ENCODE assay signal across 13 cellular contexts in the genomic region with DNA sequence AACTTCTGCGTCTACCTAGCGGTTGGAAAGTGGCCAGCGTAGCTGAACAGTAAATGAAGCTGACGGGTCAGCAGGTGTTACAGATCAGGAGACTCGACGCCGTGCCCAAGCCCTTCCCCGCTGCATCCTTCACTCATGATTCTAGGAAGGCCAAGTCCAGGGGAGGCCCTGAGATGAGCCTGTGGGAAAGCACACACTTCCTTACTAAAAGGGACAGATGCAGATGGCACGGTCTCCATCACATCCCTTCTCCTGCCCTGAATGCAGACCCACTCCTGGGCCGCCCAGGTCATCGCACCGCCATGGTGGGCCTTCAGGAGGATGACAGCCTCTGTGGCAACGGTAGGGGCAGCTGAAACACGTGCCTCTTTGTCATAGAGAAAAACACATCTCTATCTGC.
A peak's percentile ranks its signal among the peaks of the same experiment; 100 is the strongest.
DNase-seq lines count a peak whose midpoint lies in the region; ATAC-seq and TF ChIP-seq lines count a peak whose summit lies in the region.
"Had no signal": no experiment of that assay in that cellular context is flagged by ENCODE, and none has a peak within 500 bp of the region (broad histone marks: within the 10 kb centered on the region; RNA-seq: fewer than 3 reads in every experiment).

No MANE protein-coding gene starts in this region.

- H2AK9ac ChIP-seq in IMR-90 (replicated peaks; ENCODE audit: low read depth, low read length, poor library complexity) = no peak overlapping the region

- H2BK5ac ChIP-seq in IMR-90 (ENCODE audit: low read depth, low read length, poor library complexity, severe bottlenecking) = no peak overlapping the region

- H4K5ac ChIP-seq in IMR-90 (ENCODE audit: low read depth, low read length) = no peak overlapping the region

- no peak overlapping the region for H4K91ac ChIP-seq in IMR-90 (ENCODE audit: insufficient read depth, low read depth, low read length)

- no peak overlapping the region for H3K9ac ChIP-seq in IMR-90 (ENCODE audit: low read depth, low read length)

- WGBS in IMR-90 (ENCODE audit: extremely low coverage in 2 of 2, insufficient read length in 1 of 2), 2 experiments = 95% methylated on average over 3 of the region's 14 CpGs; no CpG with 5 or more reads in 1 of the 2 experiments
- 90 to 95% (median 94%) methylated on average over 14 of the region's 14 CpGs for WGBS in spleen, 5 donors

- no peak overlapping the region for H3K27ac ChIP-seq in IMR-90 (ENCODE audit: insufficient read depth, low read length)
- peak overlapping the region; percentile 74 for H3K27ac ChIP-seq in lower lobe of right lung
- peak overlapping the region in 5 of 8 donors; percentile 24 to 86 (median 75) for H3K27ac ChIP-seq in spleen

- peaks cover 5% of the 10 kb centered on the region for H3K9me3 Mint-ChIP-seq in activated T-cell treated with anti-CD3 and anti-CD28 coated beads, Interleukin-2, amount 50 U/mL, for 24 hours

- no peak overlapping the region for H3K4ac ChIP-seq in IMR-90 (ENCODE audit: low read depth, low read length)

- dilution Hi-C loops in IMR-90 (cut with HindIII; ENCODE audit: low sequenced_read_pairs, unreplicated experiment) = no loop called here

- TF ChIP-seq CTCF in IMR-90 (conservative IDR thresholded peaks at IDR 0.05; ENCODE audit: low read depth, low read length) (no peak), lower lobe of right lung (IDR thresholded peaks at IDR 0.05) (no peak), spleen (IDR thresholded peaks at IDR 0.05 in 8 of 11, conservative IDR thresholded peaks at IDR 0.05 in 3 of 11) (no peak)

- in situ Hi-C loops in IMR-90 (cut with MboI; ENCODE audit: low sequenced_read_pairs) = no loop called here

- no peak for DNase-seq in activated T-cell treated with anti-CD3 and anti-CD28 coated beads, Interleukin-2, amount 50 U/mL, for 24 hours
- no peak for DNase-seq in activated T-cell treated with anti-CD3 and anti-CD28 coated beads, Interleukin-2, amount 50 U/mL, for 48 hours
- DNase-seq in IMR-90 (no peak), lower lobe of right lung (no peak), spleen (peak; percentile 47), OCI-M1 (lab: John Stamatoyannopoulos, UW) (no peak), LoVo (ENCODE audit: low spot score) (no peak), MV-4-11 (lab: John Stamatoyannopoulos, UW) (no peak)
- DNase-seq: KG1, NCI-H1092 treated with DMSO at 0.1 percent for 48 hours, NCI-H1694, NCI-H524, Peyer's patch had no signal

- H3K4me3 ChIP-seq in IMR-90 (ENCODE audit: insufficient read depth, low read depth, low read length) = no peak overlapping the region
- H3K4me3 ChIP-seq in lower lobe of right lung = no peak overlapping the region
- H3K4me3 ChIP-seq in spleen = no peak overlapping the region

- H3K23ac ChIP-seq in IMR-90 (ENCODE audit: low read depth, low read length) = no peak overlapping the region

- H3K4me1 Mint-ChIP-seq in activated T-cell treated with anti-CD3 and anti-CD28 coated beads, Interleukin-2, amount 50 U/mL, for 24 hours (ENCODE audit: low read depth) = peaks cover 15% of the 10 kb centered on the region

- no peaks in the 10 kb centered on the region for H3K79me1 ChIP-seq in IMR-90 (ENCODE audit: low read depth in 1 of 2, low read length in 2 of 2)

- no peak for TF ChIP-seq POLR2A in IMR-90 (IDR thresholded peaks at IDR 0.05; ENCODE audit: low read depth, low read length)
- no peak for TF ChIP-seq POLR2A in spleen (IDR thresholded peaks at IDR 0.05)

- H3K14ac ChIP-seq in IMR-90 (replicated peaks; ENCODE audit: low read depth, low read length) = no peak overlapping the region

- H2AFZ ChIP-seq in IMR-90 (replicated peaks; ENCODE audit: low read length, poor library complexity) = peak overlapping the region; percentile 23

- H2BK120ac ChIP-seq in IMR-90 (ENCODE audit: low read depth, low read length) = no peak overlapping the region

- H3K9me1 ChIP-seq in IMR-90 (ENCODE audit: insufficient read depth, low read length) = 0 out of 2 replicates have a peak, but pooled peaks cover 2% of the 10 kb centered on the region

- H3K4me1 ChIP-seq in IMR-90 (ENCODE audit: control insufficient read depth, insufficient read depth, low read length) = no peaks in the 10 kb centered on the region; the same call in 1 of the 2 replicates
- peaks cover 15% of the 10 kb centered on the region for H3K4me1 ChIP-seq in lower lobe of right lung
- peaks cover 5 to 30% (median 21%) of the 10 kb centered on the region in 6 donors for H3K4me1 ChIP-seq in spleen
- H3K4me1 ChIP-seq: Peyer's patch had no signal

- peaks cover 3% of the 10 kb centered on the region for H3K27me3 Mint-ChIP-seq in activated T-cell treated with anti-CD3 and anti-CD28 coated beads, Interleukin-2, amount 50 U/mL, for 24 hours

- no peak overlapping the region for H2BK20ac ChIP-seq in IMR-90 (ENCODE audit: low read depth, low read length)

- H3K36me3 ChIP-seq in IMR-90 (ENCODE audit: control insufficient read depth, insufficient read depth, low read length) (no peaks in the 10 kb centered on the region), lower lobe of right lung (no peaks in the 10 kb centered on the region), spleen (no peaks in the 10 kb centered on the region)
- H3K36me3 ChIP-seq: Peyer's patch had no signal

- no peaks in the 10 kb centered on the region for H4K20me1 ChIP-seq in IMR-90 (ENCODE audit: insufficient read depth, low read length)

- no peak overlapping the region for H3K56ac ChIP-seq in IMR-90 (ENCODE audit: extremely low read depth, insufficient read depth, low read length)

- H4K8ac ChIP-seq in IMR-90 (ENCODE audit: low read depth in 2 of 2, low read length in 2 of 2) = no peak overlapping the region

- no peak for TF ChIP-seq RAD21 in IMR-90 (IDR thresholded peaks at IDR 0.05; ENCODE audit: low read length)

- H3K27me3 ChIP-seq in IMR-90 (ENCODE audit: control insufficient read depth, insufficient read depth, low read length) (peaks cover 23% of the 10 kb centered on the region), lower lobe of right lung (ENCODE audit: low read depth) (no peaks in the 10 kb centered on the region), spleen (replicated peaks in 1 of 7) (peaks cover 0 to 4% (median 0%) of the 10 kb centered on the region in 7 donors)
- H3K27me3 ChIP-seq: Peyer's patch had no signal

- no TSS peak for BruUV-seq in IMR-90 (replicated peaks; lab: Mats Ljungman, UMichigan)

- H3K27ac Mint-ChIP-seq in activated T-cell treated with anti-CD3 and anti-CD28 coated beads, Interleukin-2, amount 50 U/mL, for 24 hours = peak overlapping the region; percentile 44

- POLR2A ChIA-PET in IMR-90 (lab: Charles Lee; ENCODE audit: unreplicated experiment) = no interaction called here

- no peak overlapping the region for H3K4me2 ChIP-seq in IMR-90 (ENCODE audit: low read depth, low read length)

- no peaks in the 10 kb centered on the region for H3K36me3 Mint-ChIP-seq in activated T-cell treated with anti-CD3 and anti-CD28 coated beads, Interleukin-2, amount 50 U/mL, for 24 hours (ENCODE audit: low read depth)

- CTCF ChIA-PET in IMR-90 (lab: Yijun Ruan, JAX) = no interaction called here

- no peak overlapping the region for H2BK15ac ChIP-seq in IMR-90 (ENCODE audit: low read depth, low read length)

- no peak overlapping the region for H3K4me3 Mint-ChIP-seq in activated T-cell treated with anti-CD3 and anti-CD28 coated beads, Interleukin-2, amount 50 U/mL, for 24 hours

- no peak overlapping the region for H2AK5ac ChIP-seq in IMR-90 (ENCODE audit: low read depth, low read length)

- peaks cover 7% of the 10 kb centered on the region for H3K9me3 ChIP-seq in IMR-90 (ENCODE audit: control insufficient read depth, insufficient read depth, low read length)
- peaks cover 5% of the 10 kb centered on the region for H3K9me3 ChIP-seq in lower lobe of right lung
- peaks cover 0 to 18% (median 14%) of the 10 kb centered on the region in 8 donors for H3K9me3 ChIP-seq in spleen
- H3K9me3 ChIP-seq: Peyer's patch had no signal

- no peak for ATAC-seq in IMR-90 (ENCODE audit: low read depth)
- no peak for ATAC-seq in lower lobe of right lung

- intact Hi-C loops in IMR-90 (cut with micrococcal nuclease) = no loop called here
- intact Hi-C loops in lower lobe of right lung (cut with DNase I) = no loop called here
- intact Hi-C loops in spleen (cut with DNase I; ENCODE audit: low total_unique reads) = no loop called here

- no peak overlapping the region for H3K18ac ChIP-seq in IMR-90 (ENCODE audit: low read depth, low read length)

TF ChIP-seq in IMR-90, 13 proteins besides CTCF, POLR2A, EP300 and RAD21:
- TF ChIP-seq RFX5 (IDR thresholded peaks at IDR 0.05; ENCODE audit: low read depth, low read length) (no peak), CHD1 (IDR thresholded peaks at IDR 0.05; ENCODE audit: low read depth, low read length) (no peak), RCOR1 (IDR thresholded peaks at IDR 0.05; ENCODE audit: insufficient replicate concordance, low read length) (no peak), MXI1 (IDR thresholded peaks at IDR 0.05; ENCODE audit: borderline replicate concordance, low read depth, low read length) (no peak), CEBPB (IDR thresholded peaks at IDR 0.05; ENCODE audit: low read depth, low read length) (no peak), BHLHE40 (IDR thresholded peaks at IDR 0.05; ENCODE audit: low read depth, low read length) (no peak), NFE2L2 (IDR thresholded peaks at IDR 0.05; ENCODE audit: low read depth, low read length) (no peak), ELK1 (IDR thresholded peaks at IDR 0.05; ENCODE audit: borderline replicate concordance, low read depth, low read length) (no peak), MAFK (IDR thresholded peaks at IDR 0.05; ENCODE audit: low read depth, low read length) (no peak), FOS (IDR thresholded peaks at IDR 0.05; ENCODE audit: low read depth, low read length) (no peak), MAZ (IDR thresholded peaks at IDR 0.05; ENCODE audit: borderline replicate concordance, low read depth, low read length) (no peak), SMC3 (IDR thresholded peaks at IDR 0.05; ENCODE audit: low read depth, low read length) (no peak)
- TF ChIP-seq, protein P1, sequence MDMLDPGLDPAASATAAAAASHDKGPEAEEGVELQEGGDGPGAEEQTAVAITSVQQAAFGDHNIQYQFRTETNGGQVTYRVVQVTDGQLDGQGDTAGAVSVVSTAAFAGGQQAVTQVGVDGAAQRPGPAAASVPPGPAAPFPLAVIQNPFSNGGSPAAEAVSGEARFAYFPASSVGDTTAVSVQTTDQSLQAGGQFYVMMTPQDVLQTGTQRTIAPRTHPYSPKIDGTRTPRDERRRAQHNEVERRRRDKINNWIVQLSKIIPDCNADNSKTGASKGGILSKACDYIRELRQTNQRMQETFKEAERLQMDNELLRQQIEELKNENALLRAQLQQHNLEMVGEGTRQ (IDR thresholded peaks at IDR 0.05; ENCODE audit: low read depth, low read length) = no peak
TF ChIP-seq in IMR-90: peak in this region for 0.
